ENCODE assay signal across 19 cellular contexts in genomic region chr12:7293670-7294069, GRCh38. TPM values are rescaled to one million over a fixed set of nuclear protein-coding genes. Genes with fewer than 3 reads are reported as not detected.
DNase-seq lines count a peak whose midpoint lies in the region; ATAC-seq, FAIRE-seq and TF ChIP-seq lines count a peak whose summit lies in the region.
"Had no signal": no experiment of that assay in that cellular context is flagged by ENCODE, and none has a peak within 500 bp of the region (broad histone marks: within the 10 kb centered on the region; RNA-seq: fewer than 3 reads in every experiment).

No MANE protein-coding gene starts in this region.

- no peak overlapping the region for H3K4me3 ChIP-seq in K562
- no peak overlapping the region for H3K4me3 ChIP-seq in hepatocyte

- peak; percentile 89 for ATAC-seq in K562
- no peak for ATAC-seq in GM21576 (IDR thresholded peaks at IDR 0.05; ENCODE audit: unreplicated experiment)
- ATAC-seq in HG02852 (IDR thresholded peaks at IDR 0.05; ENCODE audit: unreplicated experiment): no peak
- ATAC-seq: CD8-positive, alpha-beta T cell; HepG2 had no signal

- H4K20me1 ChIP-seq in K562 (replicated peaks; ENCODE audit: control insufficient read depth, insufficient read depth, low read length) (no peaks in the 10 kb centered on the region), hepatocyte (ENCODE audit: insufficient read depth, poor library complexity, severe bottlenecking) (no peaks in the 10 kb centered on the region)

- in situ Hi-C loops in K562 (cut with MboI): no loop called here

- WGBS in K562 (ENCODE audit: insufficient coverage, low coverage, missing lambda C conversion rate): 0% methylated on average over 1 of the region's 1 CpG
- WGBS in hepatocyte (ENCODE audit: low lambda C conversion rate, missing lambda C conversion rate): 62% methylated on average over 1 of the region's 1 CpG

- DNase-seq in CMK (ENCODE audit: low read depth) (peak; percentile 45), OCI-M2 (lab: John Stamatoyannopoulos, UW; ENCODE audit: unreplicated experiment) (peak; percentile 63), K562 (ENCODE audit: extremely low read depth in 1 of 4, low spot score in 3 of 4) (peak; percentile 69 to 89 (median 79)), hepatocyte (ENCODE audit: low spot score) (peak; percentile 10), HuH-7 (ENCODE audit: low spot score) (no peak), HEK293T (ENCODE audit: extremely low spot score) (no peak)
- DNase-seq: Caco-2; CD8-positive, alpha-beta T cell; GF-D8; GOT3; H9 had no signal

- peak overlapping the region; percentile 43 for H3K4me2 ChIP-seq in K562 (ENCODE audit: insufficient read depth, low read length)
- no peak overlapping the region for H3K4me2 ChIP-seq in hepatocyte

- FAIRE-seq in K562 (lab: Jason Lieb, UNC): peak; percentile 99
- FAIRE-seq: HepG2 had no signal

- no peak for TF ChIP-seq RAD21 in K562 (CRISPR knock-in tag; conservative IDR thresholded peaks at IDR 0.05 in 1 of 2, IDR thresholded peaks at IDR 0.05 in 1 of 2)

- no peak for TF ChIP-seq POLR2A in K562 (conservative IDR thresholded peaks at IDR 0.05)

- POLR2A ChIA-PET in K562 (lab: Yijun Ruan, JAX): interaction anchor here (0.9 to 1.0 kb wide), 2 partner anchors 11 to 17 kb away, joined by 3 to 5 read pairs; no protein-coding TSS in a partner anchor
- POLR2A ChIA-PET in HEK293T (lab: Yijun Ruan, JAX): no interaction called here

- H3K79me2 ChIP-seq in K562 (ENCODE audit: control insufficient read depth, insufficient read depth, low read length): no peaks in the 10 kb centered on the region
- H3K79me2 ChIP-seq in hepatocyte: no peaks in the 10 kb centered on the region

- CTCF ChIA-PET in K562 (lab: Yijun Ruan, JAX; ENCODE audit: low intra/inter-chr PET ratio) (no interaction called here), HEK293T (lab: Yijun Ruan, JAX) (interaction anchor here (0.6 kb wide), 1 partner anchor 459 kb away, joined by 3 read pairs; no protein-coding TSS in a partner anchor)

- peak overlapping the region; percentile 72 for H3K27ac ChIP-seq in K562 (ENCODE audit: extremely low read depth, low read depth, low read length)
- H3K27ac ChIP-seq in hepatocyte: no peak overlapping the region
- H3K27ac ChIP-seq: 22Rv1 had no signal

- peak overlapping the region in 1 of 2 experiments; percentile 55; a peak in 2 of 4 replicates for H3K9ac ChIP-seq in K562 (ENCODE audit: insufficient read depth in 1 of 2, low read depth in 2 of 2, low read length in 2 of 2)

- no TSS peak for BruUV-seq in K562 (replicated peaks; lab: Mats Ljungman, UMichigan)

- TF ChIP-seq EP300 in K562 (IDR thresholded peaks at IDR 0.05; ENCODE audit: low read length): peak; percentile 96

- H3K4me1 ChIP-seq in K562 (replicated peaks in 1 of 2; ENCODE audit: control insufficient read depth in 2 of 2, insufficient read depth in 2 of 2, low read length in 2 of 2) (peaks cover 0 to 52% of the 10 kb centered on the region in 2 experiments; a peak in 3 of 5 replicates), hepatocyte (ENCODE audit: insufficient read depth) (no peaks in the 10 kb centered on the region)
- H3K4me1 ChIP-seq: Caco-2 had no signal

- intact Hi-C loops in K562 (cut with micrococcal nuclease): loop anchor here (1.0 kb wide), 1 partner anchor 9 kb away; no protein-coding TSS in a partner anchor

- no peaks in the 10 kb centered on the region for H3K36me3 ChIP-seq in K562 (ENCODE audit: control insufficient read depth, insufficient read depth, low read length)
- no peaks in the 10 kb centered on the region for H3K36me3 ChIP-seq in hepatocyte (replicated peaks; ENCODE audit: insufficient read depth, low read depth)

- H3K27me3 ChIP-seq in K562 (ENCODE audit: control insufficient read depth in 2 of 2, insufficient read depth in 2 of 2, low read length in 2 of 2) (no peaks in the 10 kb centered on the region), hepatocyte (no peaks in the 10 kb centered on the region)

- H3K9me3 ChIP-seq in K562 (replicated peaks; ENCODE audit: control insufficient read depth, insufficient read depth, low read depth, low read length) (no peaks in the 10 kb centered on the region; the same call in 1 of the 2 replicates), hepatocyte (ENCODE audit: low read depth) (no peaks in the 10 kb centered on the region)

- H2AFZ ChIP-seq in K562 (ENCODE audit: low read depth, low read length) (peak overlapping the region; percentile 44; the same call in 1 of the 2 replicates), hepatocyte (no peak overlapping the region)

- TF ChIP-seq CTCF in K562 (IDR thresholded peaks at IDR 0.05 in 2 of 3, conservative IDR thresholded peaks at IDR 0.05 in 1 of 3; ENCODE audit: insufficient read depth in 2 of 3, low read depth in 1 of 3, low read length in 3 of 3) (no peak), hepatocyte (IDR thresholded peaks at IDR 0.05; ENCODE audit: poor library complexity) (no peak)

- H3K9me2 ChIP-seq in hepatocyte (replicated peaks; ENCODE audit: insufficient read depth): no peaks in the 10 kb centered on the region

- no peaks in the 10 kb centered on the region for H3K9me1 ChIP-seq in K562 (ENCODE audit: control insufficient read depth, insufficient read depth, low read length)

TF ChIP-seq in K562, 482 proteins besides CTCF, POLR2A, EP300 and RAD21 (continues in another document):
- TF ChIP-seq, protein P1, sequence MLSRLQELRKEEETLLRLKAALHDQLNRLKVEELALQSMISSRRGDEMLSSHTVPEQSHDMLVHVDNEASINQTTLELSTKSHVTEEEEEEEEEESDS (CRISPR knock-in tag; IDR thresholded peaks at IDR 0.05): no peak
- no peak for TF ChIP-seq NR2F6 (CRISPR knock-in tag; IDR thresholded peaks at IDR 0.05)
- TF ChIP-seq, protein P2, sequence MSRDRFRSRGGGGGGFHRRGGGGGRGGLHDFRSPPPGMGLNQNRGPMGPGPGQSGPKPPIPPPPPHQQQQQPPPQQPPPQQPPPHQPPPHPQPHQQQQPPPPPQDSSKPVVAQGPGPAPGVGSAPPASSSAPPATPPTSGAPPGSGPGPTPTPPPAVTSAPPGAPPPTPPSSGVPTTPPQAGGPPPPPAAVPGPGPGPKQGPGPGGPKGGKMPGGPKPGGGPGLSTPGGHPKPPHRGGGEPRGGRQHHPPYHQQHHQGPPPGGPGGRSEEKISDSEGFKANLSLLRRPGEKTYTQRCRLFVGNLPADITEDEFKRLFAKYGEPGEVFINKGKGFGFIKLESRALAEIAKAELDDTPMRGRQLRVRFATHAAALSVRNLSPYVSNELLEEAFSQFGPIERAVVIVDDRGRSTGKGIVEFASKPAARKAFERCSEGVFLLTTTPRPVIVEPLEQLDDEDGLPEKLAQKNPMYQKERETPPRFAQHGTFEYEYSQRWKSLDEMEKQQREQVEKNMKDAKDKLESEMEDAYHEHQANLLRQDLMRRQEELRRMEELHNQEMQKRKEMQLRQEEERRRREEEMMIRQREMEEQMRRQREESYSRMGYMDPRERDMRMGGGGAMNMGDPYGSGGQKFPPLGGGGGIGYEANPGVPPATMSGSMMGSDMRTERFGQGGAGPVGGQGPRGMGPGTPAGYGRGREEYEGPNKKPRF (IDR thresholded peaks at IDR 0.05; ENCODE audit: low read depth, low read length): no peak
- TF ChIP-seq SMARCA4 (IDR thresholded peaks at IDR 0.05): peak; percentile 95
- TF ChIP-seq TAF9B (IDR thresholded peaks at IDR 0.05; ENCODE audit: partially characterized antibody): no peak
- TF ChIP-seq MCM2 (IDR thresholded peaks at IDR 0.05; ENCODE audit: low read depth): no peak
- peak; percentile 96 for TF ChIP-seq ARID1B (IDR thresholded peaks at IDR 0.05)

TF ChIP-seq in HEK293T, 16 proteins besides CTCF, POLR2A, EP300 and RAD21:
- TF ChIP-seq CTBP1 (IDR thresholded peaks at IDR 0.05; ENCODE audit: borderline replicate concordance): no peak
- no peak for TF ChIP-seq L3MBTL2 (conservative IDR thresholded peaks at IDR 0.05)
- TF ChIP-seq FOXA1 (IDR thresholded peaks at IDR 0.05): no peak
- TF ChIP-seq ELF4 (IDR thresholded peaks at IDR 0.05): no peak
- no peak for TF ChIP-seq FOXK2 (IDR thresholded peaks at IDR 0.05)
- TF ChIP-seq SUZ12 (IDR thresholded peaks at IDR 0.05): no peak

RNA-seq across cellular contexts. Expression of gene ACSM4, which starts 10.2 kb away (rescaled TPM):
- not detected in 2 replicates for total RNA-seq in K562 (2011; cell fraction: chromatin; rRNA removed; ENCODE audit: low replicate concordance)
- not detected in 2 replicates for total RNA-seq in K562 (2011; cell fraction: nucleolus; rRNA removed)
- total RNA-seq in K562 (2011; cell fraction: nucleoplasm; rRNA removed): not detected in 2 replicates
- total RNA-seq in K562 (2014; rRNA removed) (not detected in 2 replicates), K562 (2014; rRNA removed; fragmentation: Illumina TruSeq; extraction: Trizol) (not detected in 2 replicates), K562 (2015; rRNA removed; fragmentation: Illumina TruSeq; extraction: Trizol) (not detected in 2 replicates), K562 (2021) (not detected in 2 replicates), hepatocyte (not detected in 2 replicates)
- polyA plus RNA-seq in K562 (2011; rRNA removed) (not detected in 2 replicates), K562 (2014; fragmentation: Illumina TruSeq; extraction: Trizol) (not detected in 2 replicates), K562 (2014; fragmentation: Nextera tagmentation; extraction: Ambion mirVana) (not detected), K562 (2014; rRNA removed) (not detected in 2 replicates), hepatocyte (not detected in 2 replicates)
- polyA plus RNA-seq in K562 (2011; cell fraction: cytosol; rRNA removed): not detected in 2 replicates
- not detected in 2 replicates for polyA plus RNA-seq in K562 (2011; cell fraction: nucleus; rRNA removed)
- polyA plus RNA-seq in K562 (2012): not detected in 2 replicates
- not detected in 2 replicates for polyA minus RNA-seq in K562 (2011; rRNA and poly(A)+ RNA removed)
- polyA minus RNA-seq in K562 (2011; cell fraction: cytosol; rRNA and poly(A)+ RNA removed): not detected in 2 replicates
- not detected in 2 replicates for polyA minus RNA-seq in K562 (2011; cell fraction: nucleus; rRNA and poly(A)+ RNA removed)
- total RNA-seq: A673; Caco-2; CD8-positive, alpha-beta T cell; H9; HepG2; HT1080 had no signal
- polyA plus RNA-seq: BJ, CD14-positive monocyte, HepG2 had no signal

Comparison
In these comparisons a context has a peak if more than half of its experiments do, and no peak if none do; other contexts are left out.
1. DNase-seq: peak in CMK (single experiment), OCI-M2 (single experiment), K562 (4 of 4) and hepatocyte (single experiment); none in HuH-7 (single experiment) and HEK293T (single experiment).